8 cellular contexts compared by ENCODE assay signal in the genomic region with DNA sequence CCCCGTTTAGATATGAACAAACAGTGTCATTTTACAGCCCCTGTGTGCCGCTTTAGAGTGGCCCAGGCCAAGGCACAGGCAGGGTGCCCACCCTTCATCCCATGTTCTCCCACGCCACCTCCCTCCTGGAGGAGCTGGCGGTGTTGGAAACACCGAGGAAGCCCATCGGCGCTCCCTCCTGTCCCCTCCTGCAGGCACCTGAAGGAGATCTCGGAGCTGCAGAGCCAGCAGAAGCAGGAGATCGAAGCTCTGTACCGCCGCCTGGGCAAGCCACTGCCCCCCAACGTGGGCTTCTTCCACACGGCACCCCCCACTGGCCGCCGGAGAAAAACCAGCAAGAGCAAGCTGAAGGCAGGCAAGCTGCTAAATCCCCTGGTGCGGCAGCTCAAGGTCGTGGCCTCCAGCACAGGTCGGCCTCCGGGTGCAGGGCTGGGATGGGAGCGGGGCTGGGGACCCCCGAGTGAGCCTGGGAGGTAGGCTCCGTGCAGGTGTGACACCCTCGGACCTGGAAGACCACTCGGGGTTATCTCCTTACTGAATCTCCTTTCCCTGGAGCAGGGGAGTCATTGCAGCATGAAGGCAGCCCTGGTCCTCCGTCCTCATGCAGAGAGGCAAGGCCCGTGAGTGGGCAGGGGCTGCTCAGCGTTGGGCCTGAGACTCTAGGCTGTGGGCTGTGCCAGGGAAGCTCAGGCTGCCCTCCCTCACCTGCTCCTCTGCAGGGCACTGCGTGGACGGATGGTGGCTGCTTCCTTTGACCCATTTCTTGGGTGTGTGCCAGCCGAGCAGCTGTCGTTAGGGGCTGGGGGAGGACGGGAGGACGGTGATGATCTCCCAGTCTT.
DNase-seq lines count a peak whose midpoint lies in the region; TF ChIP-seq lines count a peak whose summit lies in the region.
"Had no signal": no experiment of that assay in that cellular context is flagged by ENCODE, and none has a peak within 500 bp of the region (broad histone marks: within the 10 kb centered on the region; RNA-seq: fewer than 3 reads in every experiment).

No MANE protein-coding gene starts in this region.

- in situ Hi-C loops in G401 (cut with HindIII; ENCODE audit: low sequenced_read_pairs): no loop called here

- H3K27ac ChIP-seq in mucosa of rectum (ENCODE audit: low read depth in 2 of 2, low read length in 2 of 2): peak overlapping the region; percentile 54 to 65

- no peak for TF ChIP-seq CTCF in GM10266 (IDR thresholded peaks at IDR 0.05; ENCODE audit: control insufficient read depth, insufficient read depth, low read depth, missing control alignments)

- H3K9ac ChIP-seq in mucosa of rectum (ENCODE audit: low read depth in 1 of 2, low read length in 2 of 2): peak overlapping the region in 1 of 2 donors; percentile 41

- peaks cover 31 to 44% of the 10 kb centered on the region in 2 donors for H3K4me1 ChIP-seq in mucosa of rectum (ENCODE audit: control insufficient read depth in 2 of 2, insufficient read depth in 2 of 2, low read length in 2 of 2)

- H3K36me3 ChIP-seq in mucosa of rectum (ENCODE audit: control insufficient read depth in 2 of 2, insufficient read depth in 2 of 2, low read length in 2 of 2): peaks cover 1 to 14% of the 10 kb centered on the region in 2 donors

- DNase-seq in COLO668 (lab: John Stamatoyannopoulos, UW; ENCODE audit: unreplicated experiment): peak; percentile 90
- peak; percentile 16 for DNase-seq in GM10266 (ENCODE audit: extremely low spot score)
- DNase-seq in RPMI8226: peak; percentile 46
- DNase-seq in anterior cingulate cortex (lab: John Stamatoyannopoulos, UW): no peak
- no peak for DNase-seq in RKO (ENCODE audit: low spot score)
- DNase-seq in G401 (ENCODE audit: low spot score): no peak
- DNase-seq: NCI-H526 treated with DMSO at 0.1 percent for 48 hours had no signal

- H3K4me3 ChIP-seq in mucosa of rectum (ENCODE audit: low read length in 2 of 2): no peak overlapping the region

- H3K27me3 ChIP-seq in mucosa of rectum (ENCODE audit: control insufficient read depth in 2 of 2, insufficient read depth in 2 of 2, low read length in 2 of 2): no peaks in the 10 kb centered on the region

- H3K9me3 ChIP-seq in mucosa of rectum (ENCODE audit: control insufficient read depth in 2 of 2, low read length in 2 of 2): no peaks in the 10 kb centered on the region

Comparison
In these comparisons a context has a peak if more than half of its experiments do, and no peak if none do; other contexts are left out.
1. DNase-seq: peak in COLO668 (single experiment), GM10266 (single experiment) and RPMI8226 (single experiment); none in anterior cingulate cortex (0 of 58), RKO (single experiment) and G401 (single experiment).